Comparison of ENCODE assay signal across 17 cellular contexts in genomic region chr10:132865236-132865635, GRCh38.
DNase-seq lines count a peak whose midpoint lies in the region; ATAC-seq and TF ChIP-seq lines count a peak whose summit lies in the region.
"Had no signal": no experiment of that assay in that cellular context is flagged by ENCODE, and none has a peak within 500 bp of the region (broad histone marks: within the 10 kb centered on the region; RNA-seq: fewer than 3 reads in every experiment).

No MANE protein-coding gene starts in this region.

- no peak for TF ChIP-seq EP300 in suprapubic skin (IDR thresholded peaks at IDR 0.05)

- no peaks in the 10 kb centered on the region for H3K9me3 ChIP-seq in right lobe of liver
- no peaks in the 10 kb centered on the region for H3K9me3 ChIP-seq in suprapubic skin

- H3K4me3 ChIP-seq in right lobe of liver = no peak overlapping the region
- H3K4me3 ChIP-seq in suprapubic skin = no peak overlapping the region
- H3K4me3 ChIP-seq: coronary artery had no signal

- ATAC-seq in right lobe of liver = no peak
- ATAC-seq in SK-N-SH treated with all-trans-retinoic acid at 6 μM for 48 hours = no peak
- ATAC-seq: activated T-cell treated with anti-CD3 and anti-CD28 coated beads, Interleukin-2, amount 50 U/mL, for 4 hours; T-cell had no signal

- no peak overlapping the region for H3K27ac Mint-ChIP-seq in activated T-cell treated with anti-CD3 and anti-CD28 coated beads, Interleukin-2, amount 50 U/mL, for 24 hours
- no peak overlapping the region for H3K27ac Mint-ChIP-seq in activated CD4-positive, alpha-beta T cell treated with anti-CD3 and anti-CD28 coated beads, Interleukin-2, amount 10 ng/mL, durations not matched to agents 7 days and 5 days
- H3K27ac Mint-ChIP-seq: T-cell had no signal

- intact Hi-C loops in right lobe of liver (cut with DNase I) = no loop called here

- peak; percentile 15 for DNase-seq in activated T-cell treated with anti-CD3 and anti-CD28 coated beads, Interleukin-2, amount 50 U/mL, for 24 hours
- no peak for DNase-seq in activated T-cell treated with anti-CD3 and anti-CD28 coated beads, Interleukin-2, amount 50 U/mL, for 1 hour
- peak; percentile 9 for DNase-seq in RPMI8226
- peak; percentile 4 to 45 (median 29) for DNase-seq in right lobe of liver
- DNase-seq in suprapubic skin (ENCODE audit: low spot score in 2 of 2) = peak; percentile 45 to 75
- no peak for DNase-seq in pons (ENCODE audit: low spot score)
- DNase-seq in activated CD4-positive, alpha-beta T cell treated with anti-CD3 and anti-CD28 coated beads, Interleukin-2, amount 10 ng/mL, durations not matched to agents 7 days and 5 days = no peak
- DNase-seq: activated CD4-positive, alpha-beta T cell treated with anti-CD3 and anti-CD28 coated beads, Interleukin-2, amount 50 U/mL, for 4 hours; C1 segment of cervical spinal cord; NCI-H1105 treated with DMSO at 0.1 percent for 48 hours; NCI-H2107; NCI-H510A had no signal

- 45% methylated on average over 4 of the region's 13 CpGs for WGBS in right lobe of liver (ENCODE audit: insufficient coverage, low coverage, low lambda C conversion rate, missing lambda C conversion rate)
- WGBS in suprapubic skin = 45% methylated on average over 7 of the region's 13 CpGs

- H3K27me3 ChIP-seq in right lobe of liver (no peaks in the 10 kb centered on the region), suprapubic skin (peaks cover 40% of the 10 kb centered on the region)

- H3K4me1 ChIP-seq in right lobe of liver (no peaks in the 10 kb centered on the region), suprapubic skin (peaks cover 8% of the 10 kb centered on the region)

- TF ChIP-seq CTCF in right lobe of liver (IDR thresholded peaks at IDR 0.05) = no peak
- no peak for TF ChIP-seq CTCF in suprapubic skin (IDR thresholded peaks at IDR 0.05)

- CTCF ChIA-PET in activated CD4-positive, alpha-beta T cell treated with anti-CD3 and anti-CD28 coated beads, Interleukin-2, amount 10 ng/mL, durations not matched to agents 7 days and 5 days (lab: Charles Lee) = no interaction called here

- no peaks in the 10 kb centered on the region for H3K9me3 Mint-ChIP-seq in activated T-cell treated with anti-CD3 and anti-CD28 coated beads, Interleukin-2, amount 50 U/mL, for 24 hours
- H3K9me3 Mint-ChIP-seq in activated CD4-positive, alpha-beta T cell treated with anti-CD3 and anti-CD28 coated beads, Interleukin-2, amount 10 ng/mL, durations not matched to agents 7 days and 5 days = no peaks in the 10 kb centered on the region
- H3K9me3 Mint-ChIP-seq: neural crest cell, T-cell had no signal

- H3K27me3 Mint-ChIP-seq in activated T-cell treated with anti-CD3 and anti-CD28 coated beads, Interleukin-2, amount 50 U/mL, for 24 hours = peaks cover 29% of the 10 kb centered on the region
- H3K27me3 Mint-ChIP-seq in activated CD4-positive, alpha-beta T cell treated with anti-CD3 and anti-CD28 coated beads, Interleukin-2, amount 10 ng/mL, durations not matched to agents 7 days and 5 days = no peaks in the 10 kb centered on the region

- POLR2A ChIA-PET in activated CD4-positive, alpha-beta T cell treated with anti-CD3 and anti-CD28 coated beads, Interleukin-2, amount 10 ng/mL, durations not matched to agents 7 days and 5 days (lab: Charles Lee) = no interaction called here

- H3K4me1 Mint-ChIP-seq in activated T-cell treated with anti-CD3 and anti-CD28 coated beads, Interleukin-2, amount 50 U/mL, for 24 hours (ENCODE audit: low read depth) = peaks cover 9% of the 10 kb centered on the region
- peaks cover 12% of the 10 kb centered on the region for H3K4me1 Mint-ChIP-seq in activated CD4-positive, alpha-beta T cell treated with anti-CD3 and anti-CD28 coated beads, Interleukin-2, amount 10 ng/mL, durations not matched to agents 7 days and 5 days

- H3K4me3 Mint-ChIP-seq in activated T-cell treated with anti-CD3 and anti-CD28 coated beads, Interleukin-2, amount 50 U/mL, for 24 hours = no peak overlapping the region
- H3K4me3 Mint-ChIP-seq in activated CD4-positive, alpha-beta T cell treated with anti-CD3 and anti-CD28 coated beads, Interleukin-2, amount 10 ng/mL, durations not matched to agents 7 days and 5 days = no peak overlapping the region
- H3K4me3 Mint-ChIP-seq: activated T-cell treated with anti-CD3 and anti-CD28 coated beads, Interleukin-2, amount 50 U/mL, for 4 hours had no signal

- TF ChIP-seq POLR2A in right lobe of liver (IDR thresholded peaks at IDR 0.05) (no peak), suprapubic skin (IDR thresholded peaks at IDR 0.05) (no peak)

- H3K36me3 ChIP-seq in right lobe of liver = no peaks in the 10 kb centered on the region
- no peaks in the 10 kb centered on the region for H3K36me3 ChIP-seq in suprapubic skin

- H3K27ac ChIP-seq in right lobe of liver (no peak overlapping the region), suprapubic skin (no peak overlapping the region)
- H3K27ac ChIP-seq: coronary artery had no signal

- no peaks in the 10 kb centered on the region for H3K36me3 Mint-ChIP-seq in activated T-cell treated with anti-CD3 and anti-CD28 coated beads, Interleukin-2, amount 50 U/mL, for 24 hours (ENCODE audit: low read depth)
- no peaks in the 10 kb centered on the region for H3K36me3 Mint-ChIP-seq in activated CD4-positive, alpha-beta T cell treated with anti-CD3 and anti-CD28 coated beads, Interleukin-2, amount 10 ng/mL, durations not matched to agents 7 days and 5 days (ENCODE audit: low read depth)
- H3K36me3 Mint-ChIP-seq: T-cell had no signal

TF ChIP-seq in SK-N-SH treated with all-trans-retinoic acid at 6 μM for 48 hours, 23 proteins besides CTCF, POLR2A, EP300 and RAD21:
- TF ChIP-seq, protein P1, sequence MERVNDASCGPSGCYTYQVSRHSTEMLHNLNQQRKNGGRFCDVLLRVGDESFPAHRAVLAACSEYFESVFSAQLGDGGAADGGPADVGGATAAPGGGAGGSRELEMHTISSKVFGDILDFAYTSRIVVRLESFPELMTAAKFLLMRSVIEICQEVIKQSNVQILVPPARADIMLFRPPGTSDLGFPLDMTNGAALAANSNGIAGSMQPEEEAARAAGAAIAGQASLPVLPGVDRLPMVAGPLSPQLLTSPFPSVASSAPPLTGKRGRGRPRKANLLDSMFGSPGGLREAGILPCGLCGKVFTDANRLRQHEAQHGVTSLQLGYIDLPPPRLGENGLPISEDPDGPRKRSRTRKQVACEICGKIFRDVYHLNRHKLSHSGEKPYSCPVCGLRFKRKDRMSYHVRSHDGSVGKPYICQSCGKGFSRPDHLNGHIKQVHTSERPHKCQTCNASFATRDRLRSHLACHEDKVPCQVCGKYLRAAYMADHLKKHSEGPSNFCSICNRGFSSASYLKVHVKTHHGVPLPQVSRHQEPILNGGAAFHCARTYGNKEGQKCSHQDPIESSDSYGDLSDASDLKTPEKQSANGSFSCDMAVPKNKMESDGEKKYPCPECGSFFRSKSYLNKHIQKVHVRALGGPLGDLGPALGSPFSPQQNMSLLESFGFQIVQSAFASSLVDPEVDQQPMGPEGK (CRISPR knock-in tag; IDR thresholded peaks at IDR 0.05; ENCODE audit: borderline replicate concordance) = no peak
- TF ChIP-seq POU6F1 (CRISPR knock-in tag; IDR thresholded peaks at IDR 0.05; ENCODE audit: borderline replicate concordance, low read depth) (no peak), RARB (CRISPR knock-in tag; IDR thresholded peaks at IDR 0.05) (no peak), ZFP30 (CRISPR knock-in tag; IDR thresholded peaks at IDR 0.05) (no peak), ARNTL (CRISPR knock-in tag; IDR thresholded peaks at IDR 0.05; ENCODE audit: borderline replicate concordance, low read depth) (no peak), ZNF8 (CRISPR knock-in tag; IDR thresholded peaks at IDR 0.05) (no peak)
- TF ChIP-seq, protein P2, sequence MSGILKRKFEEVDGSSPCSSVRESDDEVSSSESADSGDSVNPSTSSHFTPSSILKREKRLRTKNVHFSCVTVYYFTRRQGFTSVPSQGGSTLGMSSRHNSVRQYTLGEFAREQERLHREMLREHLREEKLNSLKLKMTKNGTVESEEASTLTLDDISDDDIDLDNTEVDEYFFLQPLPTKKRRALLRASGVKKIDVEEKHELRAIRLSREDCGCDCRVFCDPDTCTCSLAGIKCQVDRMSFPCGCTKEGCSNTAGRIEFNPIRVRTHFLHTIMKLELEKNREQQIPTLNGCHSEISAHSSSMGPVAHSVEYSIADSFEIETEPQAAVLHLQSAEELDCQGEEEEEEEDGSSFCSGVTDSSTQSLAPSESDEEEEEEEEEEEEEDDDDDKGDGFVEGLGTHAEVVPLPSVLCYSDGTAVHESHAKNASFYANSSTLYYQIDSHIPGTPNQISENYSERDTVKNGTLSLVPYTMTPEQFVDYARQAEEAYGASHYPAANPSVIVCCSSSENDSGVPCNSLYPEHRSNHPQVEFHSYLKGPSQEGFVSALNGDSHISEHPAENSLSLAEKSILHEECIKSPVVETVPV (CRISPR knock-in tag; IDR thresholded peaks at IDR 0.05) = no peak

Comparison
In these comparisons a context has a peak if more than half of its experiments do, and no peak if none do; other contexts are left out.
1. DNase-seq: peak in activated T-cell treated with anti-CD3 and anti-CD28 coated beads, Interleukin-2, amount 50 U/mL, for 24 hours (single experiment), RPMI8226 (single experiment), right lobe of liver (3 of 3) and suprapubic skin (2 of 2); none in activated T-cell treated with anti-CD3 and anti-CD28 coated beads, Interleukin-2, amount 50 U/mL, for 1 hour (single experiment), pons (single experiment) and activated CD4-positive, alpha-beta T cell treated with anti-CD3 and anti-CD28 coated beads, Interleukin-2, amount 10 ng/mL, durations not matched to agents 7 days and 5 days (single experiment).